19 cellular contexts compared by ENCODE assay signal in genomic region chr20:53635189-53635588, GRCh38. TPM values are rescaled to one million over a fixed set of nuclear protein-coding genes. Genes with fewer than 3 reads are reported as not detected.
A peak's percentile ranks its signal among the peaks of the same experiment; 100 is the strongest.
DNase-seq lines count a peak whose midpoint lies in the region; ATAC-seq and TF ChIP-seq lines count a peak whose summit lies in the region.
"Had no signal": no experiment of that assay in that cellular context is flagged by ENCODE, and none has a peak within 500 bp of the region (broad histone marks: within the 10 kb centered on the region; RNA-seq: fewer than 3 reads in every experiment).

No MANE protein-coding gene starts in this region.

- intact Hi-C loops in Caco-2 (cut with micrococcal nuclease; ENCODE audit: unreplicated experiment), result no loop called here
- intact Hi-C loops in activated T-helper 1 cell treated with anti-CD3 and anti-CD28 coated beads, Interleukin-12 subunit alpha, Interleukin-12 subunit beta, Interleukin-2, Interleukin-4 antibody, amounts not matched to agents 30 ng/mL and 10 ng/mL and 1 ng/mL, durations not matched to agents 14 hours and 24 hours and 36 hours (cut with micrococcal nuclease), result no loop called here

- no peaks in the 10 kb centered on the region for H3K9me3 Mint-ChIP-seq in Caco-2 (ENCODE audit: unreplicated experiment)
- no peaks in the 10 kb centered on the region for H3K9me3 Mint-ChIP-seq in activated T-helper 1 cell treated with anti-CD3 and anti-CD28 coated beads, Interleukin-12 subunit alpha, Interleukin-12 subunit beta, Interleukin-2, Interleukin-4 antibody, amounts not matched to agents 30 ng/mL and 10 ng/mL and 1 ng/mL, durations not matched to agents 14 hours and 24 hours and 36 hours
- no peaks in the 10 kb centered on the region for H3K9me3 Mint-ChIP-seq in osteocyte (ENCODE audit: unreplicated experiment)

- POLR2A ChIA-PET in Caco-2 (lab: Charles Lee), result interaction anchor here (1.1 kb wide), 1 partner anchor 73 kb away, joined by 5 read pairs; no protein-coding TSS in a partner anchor

- H3K4me3 Mint-ChIP-seq in Caco-2 (ENCODE audit: unreplicated experiment), result no peak overlapping the region
- no peak overlapping the region for H3K4me3 Mint-ChIP-seq in activated T-helper 1 cell treated with anti-CD3 and anti-CD28 coated beads, Interleukin-12 subunit alpha, Interleukin-12 subunit beta, Interleukin-2, Interleukin-4 antibody, amounts not matched to agents 30 ng/mL and 10 ng/mL and 1 ng/mL, durations not matched to agents 14 hours and 24 hours and 36 hours
- no peak overlapping the region for H3K4me3 Mint-ChIP-seq in osteocyte (ENCODE audit: unreplicated experiment)

- H3K4me1 Mint-ChIP-seq in Caco-2 (ENCODE audit: low read depth, unreplicated experiment) (peaks cover 34% of the 10 kb centered on the region), osteocyte (ENCODE audit: unreplicated experiment) (no peaks in the 10 kb centered on the region)
- peaks cover 31% of the 10 kb centered on the region for H3K4me1 Mint-ChIP-seq in activated T-helper 1 cell treated with anti-CD3 and anti-CD28 coated beads, Interleukin-12 subunit alpha, Interleukin-12 subunit beta, Interleukin-2, Interleukin-4 antibody, amounts not matched to agents 30 ng/mL and 10 ng/mL and 1 ng/mL, durations not matched to agents 14 hours and 24 hours and 36 hours (ENCODE audit: low read depth)

- no peaks in the 10 kb centered on the region for H3K9me2 ChIP-seq in Loucy (replicated peaks; ENCODE audit: low read depth, low read length)

- peak overlapping the region; percentile 76 for H2AFZ ChIP-seq in Loucy (ENCODE audit: low read length)

- H3K4me2 ChIP-seq in Loucy (ENCODE audit: low read depth, low read length, poor library complexity, severe bottlenecking), result no peak overlapping the region

- H3K27me3 ChIP-seq in Caco-2 (replicated peaks; ENCODE audit: control insufficient read depth, insufficient read depth, low read length), result no peaks in the 10 kb centered on the region
- no peaks in the 10 kb centered on the region for H3K27me3 ChIP-seq in Loucy (ENCODE audit: insufficient read depth, low read length, poor library complexity, severe bottlenecking)
- H3K27me3 ChIP-seq: ascending aorta, SJSA1, thyroid gland had no signal

- H3K27ac Mint-ChIP-seq in Caco-2 (ENCODE audit: unreplicated experiment) (peak overlapping the region; percentile 34), osteocyte (ENCODE audit: unreplicated experiment) (no peak overlapping the region)
- peak overlapping the region; percentile 42 for H3K27ac Mint-ChIP-seq in activated T-helper 1 cell treated with anti-CD3 and anti-CD28 coated beads, Interleukin-12 subunit alpha, Interleukin-12 subunit beta, Interleukin-2, Interleukin-4 antibody, amounts not matched to agents 30 ng/mL and 10 ng/mL and 1 ng/mL, durations not matched to agents 14 hours and 24 hours and 36 hours

- DNase-seq in Caco-2 (peak in 1 of 2 experiments; percentile 32), osteocyte (ENCODE audit: extremely low spot score, unreplicated experiment) (peak; percentile 51), ACHN (no peak)
- no peak for DNase-seq in activated T-helper 1 cell treated with anti-CD3 and anti-CD28 coated beads, Interleukin-12 subunit alpha, Interleukin-12 subunit beta, Interleukin-2, Interleukin-4 antibody, amounts not matched to agents 30 ng/mL and 10 ng/mL and 1 ng/mL, durations not matched to agents 14 hours and 24 hours and 36 hours (ENCODE audit: low spot score)
- DNase-seq in stimulated activated CD4-positive, alpha-beta T cell treated with anti-CD3 and anti-CD28 coated beads, Interleukin-2, amount 100 ng/mL, for 48 hours, result no peak
- DNase-seq: activated gamma-delta T cell treated with Interleukin-2 at 50 U/mL for 16 hours; C1 segment of cervical spinal cord; EL; hippocampal formation; kidney glomerular epithelial cell; midbrain; NCI-H446 treated with DMSO at 0.1 percent for 48 hours; occipital lobe; stimulated activated CD4-positive, alpha-beta T cell treated with anti-CD3 and anti-CD28 coated beads, Interleukin-4, amount 100 ng/mL, for 4 hours; thyroid gland had no signal

- H3K79me2 ChIP-seq in Loucy (ENCODE audit: insufficient read depth, low read length), result no peaks in the 10 kb centered on the region

- H3F3A ChIP-seq in Loucy (ENCODE audit: low read depth), result no peaks in the 10 kb centered on the region

- no peaks in the 10 kb centered on the region for H3K36me3 Mint-ChIP-seq in Caco-2 (ENCODE audit: insufficient read depth, unreplicated experiment)
- peaks cover 2% of the 10 kb centered on the region for H3K36me3 Mint-ChIP-seq in activated T-helper 1 cell treated with anti-CD3 and anti-CD28 coated beads, Interleukin-12 subunit alpha, Interleukin-12 subunit beta, Interleukin-2, Interleukin-4 antibody, amounts not matched to agents 30 ng/mL and 10 ng/mL and 1 ng/mL, durations not matched to agents 14 hours and 24 hours and 36 hours (ENCODE audit: low read depth)
- no peaks in the 10 kb centered on the region for H3K36me3 Mint-ChIP-seq in osteocyte (ENCODE audit: unreplicated experiment)

- TF ChIP-seq CTCF in Caco-2 (IDR thresholded peaks at IDR 0.05; ENCODE audit: insufficient read depth in 1 of 2, low read depth in 1 of 2, low read length in 1 of 2, severe bottlenecking in 1 of 2, unreplicated experiment in 1 of 2) (no peak), Loucy (conservative IDR thresholded peaks at IDR 0.05; ENCODE audit: low read length) (no peak), osteocyte (IDR thresholded peaks at IDR 0.05) (no peak)

- in situ Hi-C loops in ACHN (cut with HindIII; ENCODE audit: low pct_ligation_motif_present, low pct_unique_long_range_greater_than_20kb, low sequenced_read_pairs), result no loop called here

- no peak overlapping the region for H3K4me3 ChIP-seq in Caco-2 (ENCODE audit: low read depth, low read length)
- no peak overlapping the region for H3K4me3 ChIP-seq in Loucy (ENCODE audit: low read length, poor library complexity, severe bottlenecking)
- H3K4me3 ChIP-seq: ascending aorta, SJSA1, thyroid gland had no signal

- no TSS peak for BruUV-seq in Caco-2 (replicated peaks; lab: Mats Ljungman, UMichigan)

- no peak for ATAC-seq in GM19328 (IDR thresholded peaks at IDR 0.05; ENCODE audit: unreplicated experiment)

- H3K36me3 ChIP-seq in Caco-2 (ENCODE audit: control insufficient read depth, insufficient read depth, low read length) (no peaks in the 10 kb centered on the region; the same call in 1 of the 2 replicates), Loucy (ENCODE audit: insufficient read depth, low read length) (no peaks in the 10 kb centered on the region)
- H3K36me3 ChIP-seq: ascending aorta, SJSA1, thyroid gland had no signal

- H3K4me1 ChIP-seq in Caco-2 (peaks cover 5% of the 10 kb centered on the region; the same call in 1 of the 2 replicates), Loucy (ENCODE audit: insufficient read depth, low read length, poor library complexity, severe bottlenecking) (peaks cover 23% of the 10 kb centered on the region)
- H3K4me1 ChIP-seq: ascending aorta, SJSA1, thyroid gland had no signal

- H3K27me3 Mint-ChIP-seq in Caco-2 (ENCODE audit: insufficient read depth, unreplicated experiment) (no peaks in the 10 kb centered on the region), osteocyte (ENCODE audit: unreplicated experiment) (no peaks in the 10 kb centered on the region)
- H3K27me3 Mint-ChIP-seq in activated T-helper 1 cell treated with anti-CD3 and anti-CD28 coated beads, Interleukin-12 subunit alpha, Interleukin-12 subunit beta, Interleukin-2, Interleukin-4 antibody, amounts not matched to agents 30 ng/mL and 10 ng/mL and 1 ng/mL, durations not matched to agents 14 hours and 24 hours and 36 hours (ENCODE audit: insufficient read depth), result no peaks in the 10 kb centered on the region

- CTCF ChIA-PET in Caco-2 (lab: Charles Lee), result interaction anchor here (0.8 kb wide), 1 partner anchor 18 kb away, joined by 3 read pairs; no protein-coding TSS in a partner anchor

- peak overlapping the region; percentile 3 for H3K9ac ChIP-seq in Loucy (ENCODE audit: low read depth, low read length, poor library complexity, severe bottlenecking)

- H3K9me3 ChIP-seq in Caco-2 (no peaks in the 10 kb centered on the region), Loucy (ENCODE audit: insufficient read depth, low read depth, low read length) (no peaks in the 10 kb centered on the region)
- H3K9me3 ChIP-seq: ascending aorta, SJSA1, thyroid gland had no signal

- H4K20me1 ChIP-seq in Loucy (ENCODE audit: insufficient read depth, low read length, poor library complexity, severe bottlenecking), result no peaks in the 10 kb centered on the region

RNA-seq across cellular contexts. Expression of gene ZNF217, which starts 41.5 kb away (rescaled TPM):
- total RNA-seq in Caco-2 (2022) (65.5 and 73.2 TPM in 2 replicates), osteocyte (44.3 and 47.2 TPM in 2 replicates)
- total RNA-seq in activated T-helper 1 cell treated with anti-CD3 and anti-CD28 coated beads, Interleukin-12 subunit alpha, Interleukin-12 subunit beta, Interleukin-2, Interleukin-4 antibody, amounts not matched to agents 30 ng/mL and 10 ng/mL and 1 ng/mL, durations not matched to agents 14 hours and 24 hours and 36 hours, result 57.5 and 64.5 TPM in 2 replicates
